In the genomic region with DNA sequence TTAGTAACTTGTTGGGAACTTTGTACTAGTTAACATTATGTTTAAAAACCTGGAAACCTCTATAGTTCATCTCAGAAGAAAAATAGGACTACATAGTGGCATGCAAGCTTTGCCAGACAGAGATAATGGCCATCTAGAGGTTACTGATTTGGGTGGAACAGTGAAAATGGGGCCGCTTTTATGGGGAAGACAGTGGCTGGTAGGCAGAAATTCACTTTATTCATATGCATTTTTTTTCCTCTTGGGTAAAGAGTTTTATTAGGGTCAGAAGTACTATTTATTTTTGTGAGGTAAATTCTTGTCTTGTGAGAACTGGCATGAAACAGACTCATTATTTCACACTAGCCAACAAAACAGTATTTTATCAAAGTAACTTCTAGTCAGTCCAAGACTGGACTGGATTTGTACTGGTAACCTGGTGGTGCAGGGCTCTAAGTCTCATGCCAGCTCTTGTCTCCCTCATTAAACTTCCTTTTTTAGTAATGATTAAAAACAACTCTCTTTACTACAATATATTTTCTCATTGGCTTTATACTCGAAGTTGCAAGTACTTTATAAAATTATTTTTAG, we compare ENCODE assay signal across 2 cellular contexts.
TF ChIP-seq lines count a peak whose summit lies in the region.

No MANE protein-coding gene starts in this region.

TF ChIP-seq in HepG2, 621 proteins besides CTCF, POLR2A, EP300 and RAD21 (continued from another document):
- no peak for TF ChIP-seq TFE3 (CRISPR knock-in tag; IDR thresholded peaks at IDR 0.05)
- TF ChIP-seq KDM2A (CRISPR knock-in tag; IDR thresholded peaks at IDR 0.05; ENCODE audit: borderline replicate concordance, low read depth): no peak
- TF ChIP-seq NR1H2 (CRISPR knock-in tag; IDR thresholded peaks at IDR 0.05; ENCODE audit: borderline replicate concordance, low read depth): no peak
- TF ChIP-seq IKZF1 (IDR thresholded peaks at IDR 0.05): no peak
- TF ChIP-seq ZNF33A (CRISPR knock-in tag; IDR thresholded peaks at IDR 0.05; ENCODE audit: borderline replicate concordance): no peak
- no peak for TF ChIP-seq BORCS8-MEF2B (CRISPR knock-in tag; IDR thresholded peaks at IDR 0.05)
- TF ChIP-seq, protein P1, sequence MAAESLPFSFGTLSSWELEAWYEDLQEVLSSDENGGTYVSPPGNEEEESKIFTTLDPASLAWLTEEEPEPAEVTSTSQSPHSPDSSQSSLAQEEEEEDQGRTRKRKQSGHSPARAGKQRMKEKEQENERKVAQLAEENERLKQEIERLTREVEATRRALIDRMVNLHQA (CRISPR knock-in tag; IDR thresholded peaks at IDR 0.05): no peak
- TF ChIP-seq YY1 (IDR thresholded peaks at IDR 0.05; ENCODE audit: insufficient read depth, insufficient replicate concordance, low read depth, low read length): no peak
- no peak for TF ChIP-seq TCF7L2 (IDR thresholded peaks at IDR 0.05; ENCODE audit: low read depth, low read length)
- TF ChIP-seq POGZ (CRISPR knock-in tag; IDR thresholded peaks at IDR 0.05): no peak
- TF ChIP-seq CBX2 (IDR thresholded peaks at IDR 0.05; ENCODE audit: low read depth, low read length): no peak
- no peak for TF ChIP-seq CBX2 (CRISPR knock-in tag; IDR thresholded peaks at IDR 0.05; ENCODE audit: low read depth)
- TF ChIP-seq RELA (CRISPR knock-in tag; IDR thresholded peaks at IDR 0.05): no peak
- TF ChIP-seq ZNF460 (CRISPR knock-in tag; IDR thresholded peaks at IDR 0.05; ENCODE audit: borderline replicate concordance): no peak
TF ChIP-seq in HepG2: peak in this region for 0.

TF ChIP-seq in SK-N-SH treated with all-trans-retinoic acid at 6 μM for 48 hours, 23 proteins besides CTCF, POLR2A, EP300 and RAD21 (continued from another document):
- TF ChIP-seq, protein P2, sequence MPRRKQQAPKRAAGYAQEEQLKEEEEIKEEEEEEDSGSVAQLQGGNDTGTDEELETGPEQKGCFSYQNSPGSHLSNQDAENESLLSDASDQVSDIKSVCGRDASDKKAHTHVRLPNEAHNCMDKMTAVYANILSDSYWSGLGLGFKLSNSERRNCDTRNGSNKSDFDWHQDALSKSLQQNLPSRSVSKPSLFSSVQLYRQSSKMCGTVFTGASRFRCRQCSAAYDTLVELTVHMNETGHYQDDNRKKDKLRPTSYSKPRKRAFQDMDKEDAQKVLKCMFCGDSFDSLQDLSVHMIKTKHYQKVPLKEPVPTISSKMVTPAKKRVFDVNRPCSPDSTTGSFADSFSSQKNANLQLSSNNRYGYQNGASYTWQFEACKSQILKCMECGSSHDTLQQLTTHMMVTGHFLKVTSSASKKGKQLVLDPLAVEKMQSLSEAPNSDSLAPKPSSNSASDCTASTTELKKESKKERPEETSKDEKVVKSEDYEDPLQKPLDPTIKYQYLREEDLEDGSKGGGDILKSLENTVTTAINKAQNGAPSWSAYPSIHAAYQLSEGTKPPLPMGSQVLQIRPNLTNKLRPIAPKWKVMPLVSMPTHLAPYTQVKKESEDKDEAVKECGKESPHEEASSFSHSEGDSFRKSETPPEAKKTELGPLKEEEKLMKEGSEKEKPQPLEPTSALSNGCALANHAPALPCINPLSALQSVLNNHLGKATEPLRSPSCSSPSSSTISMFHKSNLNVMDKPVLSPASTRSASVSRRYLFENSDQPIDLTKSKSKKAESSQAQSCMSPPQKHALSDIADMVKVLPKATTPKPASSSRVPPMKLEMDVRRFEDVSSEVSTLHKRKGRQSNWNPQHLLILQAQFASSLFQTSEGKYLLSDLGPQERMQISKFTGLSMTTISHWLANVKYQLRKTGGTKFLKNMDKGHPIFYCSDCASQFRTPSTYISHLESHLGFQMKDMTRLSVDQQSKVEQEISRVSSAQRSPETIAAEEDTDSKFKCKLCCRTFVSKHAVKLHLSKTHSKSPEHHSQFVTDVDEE (CRISPR knock-in tag; IDR thresholded peaks at IDR 0.05): no peak
- TF ChIP-seq ZNF70 (CRISPR knock-in tag; IDR thresholded peaks at IDR 0.05) (no peak), ZC3H10 (CRISPR knock-in tag; IDR thresholded peaks at IDR 0.05) (no peak), ZNF8 (CRISPR knock-in tag; IDR thresholded peaks at IDR 0.05) (no peak), TOX (CRISPR knock-in tag; IDR thresholded peaks at IDR 0.05; ENCODE audit: borderline replicate concordance) (no peak), CSDC2 (CRISPR knock-in tag; IDR thresholded peaks at IDR 0.05) (no peak), RARB (CRISPR knock-in tag; IDR thresholded peaks at IDR 0.05) (no peak), OSR1 (CRISPR knock-in tag; IDR thresholded peaks at IDR 0.05) (no peak), BACH2 (CRISPR knock-in tag; IDR thresholded peaks at IDR 0.05; ENCODE audit: borderline replicate concordance) (no peak), ZFP30 (CRISPR knock-in tag; IDR thresholded peaks at IDR 0.05) (no peak), PPARA (CRISPR knock-in tag; IDR thresholded peaks at IDR 0.05; ENCODE audit: borderline replicate concordance) (no peak), GLIS3 (CRISPR knock-in tag; IDR thresholded peaks at IDR 0.05) (no peak), ARNTL (CRISPR knock-in tag; IDR thresholded peaks at IDR 0.05; ENCODE audit: borderline replicate concordance, low read depth) (no peak), POU6F1 (CRISPR knock-in tag; IDR thresholded peaks at IDR 0.05; ENCODE audit: borderline replicate concordance, low read depth) (no peak)
